In the genomic region with DNA sequence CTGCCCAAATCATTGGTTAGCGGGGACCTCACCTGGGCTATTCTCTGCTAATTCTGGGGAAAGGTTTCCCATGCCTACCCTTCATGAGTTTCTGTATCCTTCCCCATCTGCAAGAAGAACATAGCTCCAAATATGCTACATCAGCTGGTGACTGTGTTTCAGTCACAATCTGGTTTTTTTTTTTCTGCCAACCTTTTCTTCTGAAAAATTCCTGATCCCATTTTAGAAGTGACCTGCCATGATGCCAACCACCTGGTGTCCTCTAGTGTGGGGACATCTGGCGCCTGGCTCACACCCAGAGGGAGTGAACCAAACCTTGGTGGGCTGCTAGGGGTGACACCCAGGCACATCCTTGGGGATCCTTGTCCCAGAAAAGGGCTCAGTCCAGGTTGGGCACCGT, we compare ENCODE assay signal across 20 cellular contexts.
"Had no signal": no experiment of that assay in that cellular context is flagged by ENCODE, and none has a peak within 500 bp of the region (broad histone marks: within the 10 kb centered on the region; RNA-seq: fewer than 3 reads in every experiment).

No MANE protein-coding gene starts in this region.

- ATAC-seq: HepG2 had no signal

- H3K9me3 ChIP-seq: SK-N-SH had no signal

- H3K27me3 ChIP-seq: MG63 had no signal

- DNase-seq: IMR-90, Karpas-422, KG1, MG63, NCI-H1092, NCI-H1105 treated with DMSO at 0.1 percent for 48 hours, NCI-H1417 treated with DMSO at 0.1 percent for 48 hours, NCI-H146, NCI-H187 treated with DMSO at 0.1 percent for 48 hours, NCI-H2029 treated with DMSO at 0.1 percent for 48 hours, NCI-H2171 treated with DMSO at 0.1 percent for 48 hours, NCI-H345, NCI-H446 treated with DMSO at 0.1 percent for 48 hours, NCI-H510A treated with DMSO at 0.1 percent for 48 hours, NCI-H526, SHP77, SK-N-SH, SW 1271 had no signal

- H3K27ac ChIP-seq: RWPE1 had no signal

- H3K36me3 ChIP-seq: MG63 had no signal

- FAIRE-seq: HepG2 had no signal

- H3K4me3 ChIP-seq: MG63 had no signal
